ENCODE assay signal across 30 cellular contexts in genomic region chr17:49809056-49809455, GRCh38. TPM values are rescaled to one million over a fixed set of nuclear protein-coding genes. Genes with fewer than 3 reads are reported as not detected.
DNase-seq lines count a peak whose midpoint lies in the region; ATAC-seq and TF ChIP-seq lines count a peak whose summit lies in the region.
"Had no signal": no experiment of that assay in that cellular context is flagged by ENCODE, and none has a peak within 500 bp of the region (broad histone marks: within the 10 kb centered on the region; RNA-seq: fewer than 3 reads in every experiment).

No MANE protein-coding gene starts in this region.

- H3K9ac ChIP-seq in PC-3 (ENCODE audit: low read length): no peak overlapping the region

- H3K36me3 ChIP-seq in CD8-positive, alpha-beta T cell (ENCODE audit: insufficient read depth, low read length): peaks cover 34% of the 10 kb centered on the region
- H3K36me3 ChIP-seq in PC-3 (ENCODE audit: low read depth, low read length): peaks cover 57% of the 10 kb centered on the region

- peaks cover 4% of the 10 kb centered on the region; the same call in 1 of the 2 replicates for H3K79me2 ChIP-seq in PC-3 (ENCODE audit: low read length)

- no peak for ATAC-seq in CD8-positive, alpha-beta T cell
- peak; percentile 99 for ATAC-seq in PC-3
- no peak for ATAC-seq in central memory CD8-positive, alpha-beta T cell (replicated peaks; ENCODE audit: extremely low read depth, poor library complexity, severe bottlenecking)
- ATAC-seq in sciatic nerve: no peak
- ATAC-seq: Right ventricle myocardium inferior had no signal

- H4K20me1 ChIP-seq in PC-3 (ENCODE audit: low read length): no peaks in the 10 kb centered on the region

- CTCF ChIA-PET in activated CD4-positive, alpha-beta T cell treated with anti-CD3 and anti-CD28 coated beads, Interleukin-2, amount 10 ng/mL, durations not matched to agents 7 days and 5 days (lab: Charles Lee): interaction anchor here (1.4 kb wide), 1 partner anchor 106 kb away, joined by 3 read pairs; no protein-coding TSS in a partner anchor
- CTCF ChIA-PET in CD8-positive, alpha-beta T cell (lab: Charles Lee): no interaction called here
- CTCF ChIA-PET in PC-3 (lab: Charles Lee): no interaction called here

- H3K27ac Mint-ChIP-seq in activated CD4-positive, alpha-beta T cell treated with anti-CD3 and anti-CD28 coated beads, Interleukin-2, amount 10 ng/mL, durations not matched to agents 7 days and 5 days: peak overlapping the region; percentile 51
- H3K27ac Mint-ChIP-seq in activated CD4-positive, alpha-beta T cell treated with anti-CD3 and anti-CD28 coated beads, Interleukin-2, amount 10 ng/mL, durations not matched to agents 24 days and 14 days: no peak overlapping the region
- H3K27ac Mint-ChIP-seq in CD8-positive, alpha-beta T cell: peak overlapping the region; percentile 3
- peak overlapping the region; percentile 79 for H3K27ac Mint-ChIP-seq in central memory CD8-positive, alpha-beta T cell (ENCODE audit: low read depth)
- H3K27ac Mint-ChIP-seq: HFFc6 had no signal

- no peaks in the 10 kb centered on the region for H3K27me3 ChIP-seq in CD8-positive, alpha-beta T cell (ENCODE audit: insufficient read depth, low read length)
- H3K27me3 ChIP-seq in PC-3 (ENCODE audit: low read length): no peaks in the 10 kb centered on the region
- H3K27me3 ChIP-seq: SJSA1 had no signal

- no peaks in the 10 kb centered on the region for H3K4me1 ChIP-seq in CD8-positive, alpha-beta T cell (ENCODE audit: insufficient read depth, low read length)
- H3K4me1 ChIP-seq in PC-3 (ENCODE audit: insufficient read depth, low read length): no peaks in the 10 kb centered on the region
- H3K4me1 ChIP-seq: SJSA1 had no signal

- H3K9me3 ChIP-seq in CD8-positive, alpha-beta T cell (ENCODE audit: low read length): no peaks in the 10 kb centered on the region
- no peaks in the 10 kb centered on the region for H3K9me3 ChIP-seq in PC-3 (ENCODE audit: low read length)
- H3K9me3 ChIP-seq: HAP-1, SJSA1 had no signal

- H3K27me3 Mint-ChIP-seq in activated CD4-positive, alpha-beta T cell treated with anti-CD3 and anti-CD28 coated beads, Interleukin-2, amount 10 ng/mL, durations not matched to agents 7 days and 5 days: no peaks in the 10 kb centered on the region
- H3K27me3 Mint-ChIP-seq in activated CD4-positive, alpha-beta T cell treated with anti-CD3 and anti-CD28 coated beads, Interleukin-2, amount 10 ng/mL, durations not matched to agents 24 days and 14 days: no peaks in the 10 kb centered on the region
- no peaks in the 10 kb centered on the region for H3K27me3 Mint-ChIP-seq in CD8-positive, alpha-beta T cell (ENCODE audit: low read depth)
- H3K27me3 Mint-ChIP-seq in central memory CD8-positive, alpha-beta T cell: no peaks in the 10 kb centered on the region

- H3K36me3 Mint-ChIP-seq in activated CD4-positive, alpha-beta T cell treated with anti-CD3 and anti-CD28 coated beads, Interleukin-2, amount 10 ng/mL, durations not matched to agents 7 days and 5 days (ENCODE audit: low read depth): peaks cover 58% of the 10 kb centered on the region
- H3K36me3 Mint-ChIP-seq in activated CD4-positive, alpha-beta T cell treated with anti-CD3 and anti-CD28 coated beads, Interleukin-2, amount 10 ng/mL, durations not matched to agents 24 days and 14 days (ENCODE audit: low read depth): peaks cover 54% of the 10 kb centered on the region
- H3K36me3 Mint-ChIP-seq in CD8-positive, alpha-beta T cell: peaks cover 79% of the 10 kb centered on the region
- peaks cover 80% of the 10 kb centered on the region for H3K36me3 Mint-ChIP-seq in central memory CD8-positive, alpha-beta T cell (ENCODE audit: insufficient read depth)

- H3K4me3 Mint-ChIP-seq in activated CD4-positive, alpha-beta T cell treated with anti-CD3 and anti-CD28 coated beads, Interleukin-2, amount 10 ng/mL, durations not matched to agents 7 days and 5 days: no peak overlapping the region
- H3K4me3 Mint-ChIP-seq in activated CD4-positive, alpha-beta T cell treated with anti-CD3 and anti-CD28 coated beads, Interleukin-2, amount 10 ng/mL, durations not matched to agents 24 days and 14 days: no peak overlapping the region
- H3K4me3 Mint-ChIP-seq in CD8-positive, alpha-beta T cell: no peak overlapping the region
- no peak overlapping the region for H3K4me3 Mint-ChIP-seq in central memory CD8-positive, alpha-beta T cell
- H3K4me3 Mint-ChIP-seq: HFFc6 had no signal

- intact Hi-C loops in activated CD4-positive, alpha-beta T cell treated with anti-CD3 and anti-CD28 coated beads, Interleukin-2, amount 10 ng/mL, durations not matched to agents 24 days and 14 days (cut with micrococcal nuclease): no loop called here
- intact Hi-C loops in CD8-positive, alpha-beta T cell (cut with DNase I, micrococcal nuclease): no loop called here
- intact Hi-C loops in PC-3 (cut with micrococcal nuclease) (no loop called here), sciatic nerve (cut with DNase I) (no loop called here)

- H3K9me3 Mint-ChIP-seq in activated CD4-positive, alpha-beta T cell treated with anti-CD3 and anti-CD28 coated beads, Interleukin-2, amount 10 ng/mL, durations not matched to agents 7 days and 5 days: no peaks in the 10 kb centered on the region
- H3K9me3 Mint-ChIP-seq in activated CD4-positive, alpha-beta T cell treated with anti-CD3 and anti-CD28 coated beads, Interleukin-2, amount 10 ng/mL, durations not matched to agents 24 days and 14 days: no peaks in the 10 kb centered on the region
- no peaks in the 10 kb centered on the region for H3K9me3 Mint-ChIP-seq in CD8-positive, alpha-beta T cell
- H3K9me3 Mint-ChIP-seq in central memory CD8-positive, alpha-beta T cell: no peaks in the 10 kb centered on the region
- H3K9me3 Mint-ChIP-seq: HFFc6 had no signal

- no peaks in the 10 kb centered on the region for H3K9me2 ChIP-seq in PC-3 (replicated peaks; ENCODE audit: low read length)

- BruUV-seq in PC-3 (replicated peaks; lab: Mats Ljungman, UMichigan): no TSS peak

- H2AFZ ChIP-seq in PC-3 (ENCODE audit: low read length): no peak overlapping the region
- H2AFZ ChIP-seq: PC-9 had no signal

- H3K4me2 ChIP-seq in PC-3 (ENCODE audit: low read length): no peak overlapping the region
- H3K4me2 ChIP-seq: PC-9 had no signal

- no peak for DNase-seq in activated CD4-positive, alpha-beta T cell treated with anti-CD3 and anti-CD28 coated beads, Interleukin-2, amount 10 ng/mL, durations not matched to agents 7 days and 5 days
- DNase-seq in activated CD4-positive, alpha-beta T cell treated with anti-CD3 and anti-CD28 coated beads, Interleukin-2, amount 10 ng/mL, durations not matched to agents 24 days and 14 days: no peak
- DNase-seq in CD8-positive, alpha-beta T cell: no peak
- DNase-seq in PC-3 (peak; percentile 31), SIG-M5 treated with dmso at 0.1 percent for 504 hours (lab: John Stamatoyannopoulos, UW; ENCODE audit: unreplicated experiment) (no peak), sciatic nerve (ENCODE audit: low spot score) (no peak), NCI-H526 (lab: John Stamatoyannopoulos, UW) (no peak)
- no peak for DNase-seq in central memory CD8-positive, alpha-beta T cell (ENCODE audit: low spot score in 2 of 2)
- DNase-seq: 8988T; ACHN; DMS153; DND-41; HFFc6; KBM-7; MV-4-11; NCI-H1105; NCI-H146; NCI-H1930; NCI-H2107; NCI-H446; NCI-H524 treated with DMSO at 0.1 percent for 48 hours; NCI-H82; NK-92 treated with Interleukin-12 subunit alpha and Interleukin-12 subunit beta, amount 100 ng/mL, for 24 hours; PC-9 had no signal

- peaks cover 16% of the 10 kb centered on the region for H3K4me1 Mint-ChIP-seq in activated CD4-positive, alpha-beta T cell treated with anti-CD3 and anti-CD28 coated beads, Interleukin-2, amount 10 ng/mL, durations not matched to agents 7 days and 5 days
- peaks cover 9% of the 10 kb centered on the region for H3K4me1 Mint-ChIP-seq in activated CD4-positive, alpha-beta T cell treated with anti-CD3 and anti-CD28 coated beads, Interleukin-2, amount 10 ng/mL, durations not matched to agents 24 days and 14 days
- peaks cover 42% of the 10 kb centered on the region for H3K4me1 Mint-ChIP-seq in CD8-positive, alpha-beta T cell (ENCODE audit: low read depth)
- H3K4me1 Mint-ChIP-seq in central memory CD8-positive, alpha-beta T cell: peaks cover 38% of the 10 kb centered on the region

- H3F3A ChIP-seq in PC-3 (ENCODE audit: low read length, unreplicated experiment): no peaks in the 10 kb centered on the region

- POLR2A ChIA-PET in activated CD4-positive, alpha-beta T cell treated with anti-CD3 and anti-CD28 coated beads, Interleukin-2, amount 10 ng/mL, durations not matched to agents 7 days and 5 days (lab: Charles Lee): no interaction called here
- POLR2A ChIA-PET in CD8-positive, alpha-beta T cell (lab: Charles Lee): no interaction called here
- POLR2A ChIA-PET in PC-3 (lab: Charles Lee; ENCODE audit: unreplicated experiment): no interaction called here

- H3K27ac ChIP-seq in CD8-positive, alpha-beta T cell (ENCODE audit: low read depth, low read length): no peak overlapping the region
- H3K27ac ChIP-seq in PC-3 (ENCODE audit: low read length): no peak overlapping the region
- H3K27ac ChIP-seq: PC-9, SJSA1 had no signal

- no peak overlapping the region for H3K4me3 ChIP-seq in CD8-positive, alpha-beta T cell (ENCODE audit: low read depth, low read length)
- H3K4me3 ChIP-seq in PC-3 (ENCODE audit: low read length): no peak overlapping the region
- H3K4me3 ChIP-seq: HAP-1, PC-9, SJSA1 had no signal

- no peak for TF ChIP-seq CTCF in CD8-positive, alpha-beta T cell (IDR thresholded peaks at IDR 0.05)
- no peak for TF ChIP-seq CTCF in PC-3 (conservative IDR thresholded peaks at IDR 0.05; ENCODE audit: low read depth, low read length)

RNA-seq across cellular contexts. Expression of gene KAT7, which starts 20.6 kb away (rescaled TPM):
- 10 to 100 TPM; 78.5 to 82.4 TPM for total RNA-seq in activated CD4-positive, alpha-beta T cell treated with anti-CD3 and anti-CD28 coated beads, Interleukin-2, amount 10 ng/mL, durations not matched to agents 7 days and 5 days
- 67.2 and 75.2 TPM in 2 replicates for total RNA-seq in activated CD4-positive, alpha-beta T cell treated with anti-CD3 and anti-CD28 coated beads, Interleukin-2, amount 10 ng/mL, durations not matched to agents 24 days and 14 days
- total RNA-seq in CD8-positive, alpha-beta T cell: 100 to 1,000 TPM; 170 to 189 TPM
- 39.1 and 45.8 TPM in 2 replicates for total RNA-seq in PC-3 (2014; rRNA removed)
- 66.2 TPM for total RNA-seq in sciatic nerve

RNA-seq across cellular contexts. Expression of gene TAC4, which starts 38.8 kb away (rescaled TPM):
- not detected for total RNA-seq in activated CD4-positive, alpha-beta T cell treated with anti-CD3 and anti-CD28 coated beads, Interleukin-2, amount 10 ng/mL, durations not matched to agents 7 days and 5 days
- not detected in 2 replicates for total RNA-seq in activated CD4-positive, alpha-beta T cell treated with anti-CD3 and anti-CD28 coated beads, Interleukin-2, amount 10 ng/mL, durations not matched to agents 24 days and 14 days
- total RNA-seq in CD8-positive, alpha-beta T cell: not detected
- total RNA-seq in PC-3 (2014; rRNA removed) (not detected in 2 replicates), sciatic nerve (not detected)
- total RNA-seq: HFFc6, LHCN-M2, MCF 10A, PC-9, RPMI7951, SJSA1 had no signal

RNA-seq across cellular contexts. Expression of gene FAM117A, which starts 45.1 kb away (rescaled TPM):
- total RNA-seq in activated CD4-positive, alpha-beta T cell treated with anti-CD3 and anti-CD28 coated beads, Interleukin-2, amount 10 ng/mL, durations not matched to agents 7 days and 5 days: 10 to 100 TPM; 30.6 to 34.1 TPM
- 10.9 and 11.1 TPM in 2 replicates for total RNA-seq in activated CD4-positive, alpha-beta T cell treated with anti-CD3 and anti-CD28 coated beads, Interleukin-2, amount 10 ng/mL, durations not matched to agents 24 days and 14 days
- total RNA-seq in CD8-positive, alpha-beta T cell: 10 to 100 TPM; 23.4 to 28.7 TPM
- total RNA-seq in PC-3 (2014; rRNA removed) (9.7 and 16.3 TPM in 2 replicates), sciatic nerve (19.0 TPM)
